In genomic region chr14:23942587-23942986, GRCh38 we compare ENCODE assay signal across 22 cellular contexts. TPM values are rescaled to one million over a fixed set of nuclear protein-coding genes. Genes with fewer than 3 reads are reported as not detected.
A peak's percentile ranks its signal among the peaks of the same experiment; 100 is the strongest.
DNase-seq lines count a peak whose midpoint lies in the region; ATAC-seq and TF ChIP-seq lines count a peak whose summit lies in the region.
"Had no signal": no experiment of that assay in that cellular context is flagged by ENCODE, and none has a peak within 500 bp of the region (broad histone marks: within the 10 kb centered on the region; RNA-seq: fewer than 3 reads in every experiment).

No MANE protein-coding gene starts in this region.

- DNase-seq in COLO668 (lab: John Stamatoyannopoulos, UW; ENCODE audit: unreplicated experiment) (peak; percentile 15), HK-2 (ENCODE audit: unreplicated experiment) (peak; percentile 61), kidney tubule cell (ENCODE audit: low spot score) (peak; percentile 95), NCI-H226 (no peak), hepatic stellate cell (ENCODE audit: low spot score) (no peak), foreskin fibroblast (no peak)
- DNase-seq: CD8-positive, alpha-beta memory T cell; DMS153; DND-41; KBM-7; MG63; NCI-H1105 treated with DMSO at 0.1 percent for 48 hours; NCI-H146; NCI-H2029; NCI-H446 treated with DMSO at 0.1 percent for 48 hours; NCI-H526 treated with DMSO at 0.1 percent for 48 hours; SHP77 treated with DMSO at 0.1 percent for 48 hours had no signal

- TF ChIP-seq CTCF in foreskin fibroblast (IDR thresholded peaks at IDR 0.05; ENCODE audit: low read depth, low read length), result no peak

- peak; percentile 66 for ATAC-seq in esophagus mucosa
- ATAC-seq in HG02981 (IDR thresholded peaks at IDR 0.05; ENCODE audit: unreplicated experiment), result no peak
- ATAC-seq: A549, HCT116, Panc1 had no signal

- no peak overlapping the region for H3K4me3 ChIP-seq in foreskin fibroblast (ENCODE audit: low read depth in 1 of 2, low read length in 2 of 2)
- H3K4me3 ChIP-seq: A549, MG63 had no signal

RNA-seq across cellular contexts. Expression of gene DHRS4, which starts 11.0 kb away (rescaled TPM):
- 22.2 TPM for total RNA-seq in esophagus mucosa

RNA-seq across cellular contexts. Expression of gene DHRS4L2, which starts 46.1 kb away (rescaled TPM):
- total RNA-seq in esophagus mucosa, result 28.8 TPM

Comparison
In these comparisons a context has a peak if more than half of its experiments do, and no peak if none do; other contexts are left out.
1. DNase-seq: peak in COLO668 (single experiment), HK-2 (single experiment) and kidney tubule cell (single experiment); none in NCI-H226 (single experiment), hepatic stellate cell (single experiment) and foreskin fibroblast (0 of 2).